1 cellular context compared by ENCODE assay signal in genomic region chr18:44725300-44726096, GRCh38.
TF ChIP-seq lines count a peak whose summit lies in the region.

No MANE protein-coding gene starts in this region.

TF ChIP-seq in K562, 482 proteins besides CTCF, POLR2A, EP300 and RAD21 (continued from another document):
- TF ChIP-seq ETV6 (IDR thresholded peaks at IDR 0.05; ENCODE audit: borderline replicate concordance in 1 of 2, low read depth in 2 of 2, low read length in 1 of 2): peak; percentile 82 to 89; a peak in 2 of 4 replicates
- TF ChIP-seq ETV6 (CRISPR knock-in tag; IDR thresholded peaks at IDR 0.05; ENCODE audit: borderline replicate concordance): no peak
- TF ChIP-seq ZNF707 (CRISPR knock-in tag; conservative IDR thresholded peaks at IDR 0.05): no peak
- TF ChIP-seq, protein P1, sequence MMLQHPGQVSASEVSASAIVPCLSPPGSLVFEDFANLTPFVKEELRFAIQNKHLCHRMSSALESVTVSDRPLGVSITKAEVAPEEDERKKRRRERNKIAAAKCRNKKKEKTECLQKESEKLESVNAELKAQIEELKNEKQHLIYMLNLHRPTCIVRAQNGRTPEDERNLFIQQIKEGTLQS (IDR thresholded peaks at IDR 0.05): peak; percentile 86
- TF ChIP-seq, protein P1 (CRISPR knock-in tag; conservative IDR thresholded peaks at IDR 0.05): no peak
- peak; percentile 28; the same call in 1 of the 2 replicates for TF ChIP-seq NFE2 (IDR thresholded peaks at IDR 0.05; ENCODE audit: low read depth)
- peak; percentile 83 for TF ChIP-seq FOSL1 (tag; conservative IDR thresholded peaks at IDR 0.05)
- TF ChIP-seq ZNF280B (CRISPR knock-in tag; IDR thresholded peaks at IDR 0.05): no peak
- TF ChIP-seq SMARCA4 (IDR thresholded peaks at IDR 0.05): peak; percentile 56; the same call in 1 of the 2 replicates
- no peak for TF ChIP-seq ZNF347 (CRISPR knock-in tag; IDR thresholded peaks at IDR 0.05; ENCODE audit: low read depth)
- no peak for TF ChIP-seq CLOCK (CRISPR knock-in tag; IDR thresholded peaks at IDR 0.05; ENCODE audit: borderline replicate concordance)
- TF ChIP-seq PURB (CRISPR knock-in tag; IDR thresholded peaks at IDR 0.05; ENCODE audit: low read depth): no peak
- TF ChIP-seq ZNF507 (tag; conservative IDR thresholded peaks at IDR 0.05): no peak
- no peak for TF ChIP-seq FOXA3 (CRISPR knock-in tag; conservative IDR thresholded peaks at IDR 0.05 in 1 of 2, IDR thresholded peaks at IDR 0.05 in 1 of 2)
- peak; percentile 91 for TF ChIP-seq JUND (IDR thresholded peaks at IDR 0.05; ENCODE audit: borderline replicate concordance, low read depth, low read length)
- peak; percentile 83; the same call in 2 of the 3 replicates for TF ChIP-seq JUND (tag; IDR thresholded peaks at IDR 0.05; ENCODE audit: borderline replicate concordance, low read depth, low read length)
- TF ChIP-seq PCBP1 (IDR thresholded peaks at IDR 0.05; ENCODE audit: low read depth, low read length, poor library complexity, severe bottlenecking): no peak
- peak; percentile 98 for TF ChIP-seq ZNF316 (IDR thresholded peaks at IDR 0.05)
- no peak for TF ChIP-seq RFX1 (IDR thresholded peaks at IDR 0.05)
- 0 out of 4 replicates have a peak, but pooled peaks of 1 of the 2 experiments have one; percentile 39 for TF ChIP-seq HDAC1 (IDR thresholded peaks at IDR 0.05)
- TF ChIP-seq NCOA1 (IDR thresholded peaks at IDR 0.05; ENCODE audit: low read depth): no peak
- peak; percentile 65 for TF ChIP-seq ARID1B (IDR thresholded peaks at IDR 0.05)
- no peak for TF ChIP-seq ELK1 (CRISPR knock-in tag; IDR thresholded peaks at IDR 0.05)
- no peak for TF ChIP-seq DMBX1 (CRISPR knock-in tag; IDR thresholded peaks at IDR 0.05; ENCODE audit: borderline replicate concordance)
- TF ChIP-seq HMG20B (CRISPR knock-in tag; IDR thresholded peaks at IDR 0.05): no peak
- TF ChIP-seq GTF2A2 (tag; IDR thresholded peaks at IDR 0.05): no peak
- no peak for TF ChIP-seq RBM17 (IDR thresholded peaks at IDR 0.05; ENCODE audit: borderline replicate concordance, low read depth, low read length)
- TF ChIP-seq MAFK (IDR thresholded peaks at IDR 0.05; ENCODE audit: low read length): peak; percentile 65; the same call in 1 of the 2 replicates
